In the genomic region with DNA sequence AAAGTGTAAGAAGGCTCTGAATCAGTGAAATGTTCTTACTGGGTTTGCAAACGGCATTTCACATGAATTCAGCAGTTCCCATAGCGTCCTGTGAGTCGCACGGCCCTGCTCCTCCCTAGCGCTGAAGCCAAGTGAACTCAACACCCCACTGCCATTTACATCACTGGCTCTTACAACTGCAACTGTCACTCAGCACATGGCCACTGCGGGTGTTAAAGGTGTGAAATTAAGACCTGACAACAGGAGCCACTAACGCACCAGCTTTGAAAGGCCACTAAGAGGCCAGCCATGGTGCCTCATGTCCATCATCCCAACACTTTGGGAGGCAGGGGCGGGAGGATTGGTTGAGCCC, we compare ENCODE assay signal across 12 cellular contexts.
DNase-seq lines count a peak whose midpoint lies in the region; ATAC-seq, FAIRE-seq and TF ChIP-seq lines count a peak whose summit lies in the region.
"Had no signal": no experiment of that assay in that cellular context is flagged by ENCODE, and none has a peak within 500 bp of the region (broad histone marks: within the 10 kb centered on the region; RNA-seq: fewer than 3 reads in every experiment).

No MANE protein-coding gene starts in this region.

- no peak for TF ChIP-seq CTCF in fibroblast of mammary gland (conservative IDR thresholded peaks at IDR 0.05; ENCODE audit: control insufficient read depth, insufficient read depth, low read depth, low read length)

- ATAC-seq in stimulated activated naive CD8-positive, alpha-beta T cell treated with anti-CD3 and anti-CD28 coated beads, Interleukin-15, Interleukin-2, amounts not matched to agents 100 U/mL and 50 U/mL, for 24 hours: peak; percentile 36
- no peak for ATAC-seq in stimulated activated naive CD8-positive, alpha-beta T cell treated with anti-CD3 and anti-CD28 coated beads, Interleukin-15, amount 100 ng/mL, for 72 hours
- no peak for ATAC-seq in HG02970 (IDR thresholded peaks at IDR 0.05; ENCODE audit: low FRiP score, unreplicated experiment)

- H3K27ac Mint-ChIP-seq in stimulated activated naive CD8-positive, alpha-beta T cell treated with anti-CD3 and anti-CD28 coated beads, Interleukin-15, amount 100 ng/mL, for 72 hours: peak overlapping the region in 1 of 2 donors; percentile 72
- H3K27ac Mint-ChIP-seq: activated naive CD8-positive, alpha-beta T cell; natural killer cell treated with Interleukin-12 subunit alpha and Interleukin-12 subunit beta and Interleukin-15 and Interleukin-18, amount 100 ng/mL, for 72 hours had no signal

- no peak overlapping the region for H3K4me3 ChIP-seq in fibroblast of mammary gland (ENCODE audit: control insufficient read depth, low read depth, low read length)

- H3K4me3 Mint-ChIP-seq in stimulated activated naive CD8-positive, alpha-beta T cell treated with anti-CD3 and anti-CD28 coated beads, Interleukin-15, amount 100 ng/mL, for 72 hours: no peak overlapping the region
- H3K4me3 Mint-ChIP-seq: activated naive CD8-positive, alpha-beta T cell; natural killer cell treated with Interleukin-12 subunit alpha and Interleukin-12 subunit beta and Interleukin-15 and Interleukin-18, amount 100 ng/mL, for 72 hours had no signal

- no peaks in the 10 kb centered on the region for H3K9me3 Mint-ChIP-seq in stimulated activated naive CD8-positive, alpha-beta T cell treated with anti-CD3 and anti-CD28 coated beads, Interleukin-15, amount 100 ng/mL, for 72 hours
- H3K9me3 Mint-ChIP-seq: natural killer cell treated with Interleukin-12 subunit alpha and Interleukin-12 subunit beta and Interleukin-15 and Interleukin-18, amount 100 ng/mL, for 72 hours had no signal

- no peak for FAIRE-seq in RCC 7860 (lab: Jason Lieb, UNC)

- H3K4me1 Mint-ChIP-seq in stimulated activated naive CD8-positive, alpha-beta T cell treated with anti-CD3 and anti-CD28 coated beads, Interleukin-15, amount 100 ng/mL, for 72 hours: peaks cover 23% of the 10 kb centered on the region

- no peak for DNase-seq in stimulated activated naive CD8-positive, alpha-beta T cell treated with anti-CD3 and anti-CD28 coated beads, Interleukin-15, Interleukin-2, amounts not matched to agents 100 U/mL and 50 U/mL, for 24 hours
- DNase-seq in stimulated activated naive CD8-positive, alpha-beta T cell treated with anti-CD3 and anti-CD28 coated beads, Interleukin-15, amount 100 ng/mL, for 72 hours: no peak
- DNase-seq in RCC 7860 (ENCODE audit: low spot score) (peak; percentile 53), fibroblast of mammary gland (ENCODE audit: low read depth) (peak; percentile 79), foreskin melanocyte (no peak), anterior cingulate cortex (lab: John Stamatoyannopoulos, UW) (no peak), OCI-M2 (lab: John Stamatoyannopoulos, UW; ENCODE audit: unreplicated experiment) (no peak)
- DNase-seq: NCI-H1930; stimulated activated CD4-positive, alpha-beta T cell treated with anti-CD3 and anti-CD28 coated beads, Interleukin-12 subunit alpha, Interleukin-12 subunit beta, amount 100 ng/mL, for 4 hours had no signal

- H3K27me3 Mint-ChIP-seq in stimulated activated naive CD8-positive, alpha-beta T cell treated with anti-CD3 and anti-CD28 coated beads, Interleukin-15, amount 100 ng/mL, for 72 hours: peaks cover 49% of the 10 kb centered on the region

Comparison
In these comparisons a context has a peak if more than half of its experiments do, and no peak if none do; other contexts are left out.
1. DNase-seq: peak in RCC 7860 (single experiment) and fibroblast of mammary gland (single experiment); none in stimulated activated naive CD8-positive, alpha-beta T cell treated with anti-CD3 and anti-CD28 coated beads, Interleukin-15, Interleukin-2, amounts not matched to agents 100 U/mL and 50 U/mL, for 24 hours (single experiment), stimulated activated naive CD8-positive, alpha-beta T cell treated with anti-CD3 and anti-CD28 coated beads, Interleukin-15, amount 100 ng/mL, for 72 hours (0 of 2), foreskin melanocyte (single experiment), anterior cingulate cortex (0 of 58) and OCI-M2 (single experiment).